ENCODE assay signal across 1 cellular context in genomic region chr3:13762931-13763330, GRCh38.
TF ChIP-seq lines count a peak whose summit lies in the region.

No MANE protein-coding gene starts in this region.

TF ChIP-seq in GM23338, 12 proteins besides CTCF, POLR2A, EP300 and RAD21 (continued from another document):
- no peak for TF ChIP-seq ZNF462 (CRISPR knock-in tag; IDR thresholded peaks at IDR 0.05)
- no peak for TF ChIP-seq ZNF331 (CRISPR knock-in tag; IDR thresholded peaks at IDR 0.05; ENCODE audit: low read depth)
- TF ChIP-seq REST (IDR thresholded peaks at IDR 0.05; ENCODE audit: unreplicated experiment): no peak
- TF ChIP-seq EZH2phosphoT487 (IDR thresholded peaks at IDR 0.05; ENCODE audit: unreplicated experiment): no peak
- TF ChIP-seq POLR2AphosphoS5 (IDR thresholded peaks at IDR 0.05; ENCODE audit: low read depth): no peak
TF ChIP-seq in GM23338: peak in this region for 0.
